In genomic region chr10:45972813-45973169, GRCh38 we compare ENCODE assay signal across 8 cellular contexts. TPM values are rescaled to one million over a fixed set of nuclear protein-coding genes. Genes with fewer than 3 reads are reported as not detected.
DNase-seq lines count a peak whose midpoint lies in the region; ATAC-seq and TF ChIP-seq lines count a peak whose summit lies in the region.
"Not testable (repeated sequence)": the region's sequence is repeated elsewhere in the genome, so short reads cannot be mapped to it uniquely, and the experiment has no call there.

No MANE protein-coding gene starts in this region.

- not testable (repeated sequence) for H3K9me3 Mint-ChIP-seq in activated CD4-positive, alpha-beta T cell treated with anti-CD3 and anti-CD28 coated beads, Interleukin-2, amount 10 ng/mL, durations not matched to agents 24 days and 14 days; osteocyte (ENCODE audit: unreplicated experiment)

- peak overlapping the region; percentile 98 for H3K4me3 Mint-ChIP-seq in activated CD4-positive, alpha-beta T cell treated with anti-CD3 and anti-CD28 coated beads, Interleukin-2, amount 10 ng/mL, durations not matched to agents 24 days and 14 days
- peak overlapping the region; percentile 99 for H3K4me3 Mint-ChIP-seq in osteocyte (ENCODE audit: unreplicated experiment)

- not testable (repeated sequence) for TF ChIP-seq POLR2A in vagina (IDR thresholded peaks at IDR 0.05)

- H3K36me3 ChIP-seq in vagina, result not testable (repeated sequence)

- DNase-seq in LNCaP clone FGC (ENCODE audit: low read depth); osteocyte (ENCODE audit: extremely low spot score, unreplicated experiment); vagina (ENCODE audit: extremely low spot score in 2 of 2): not testable (repeated sequence)
- peak; percentile 56 for DNase-seq in activated CD4-positive, alpha-beta T cell treated with anti-CD3 and anti-CD28 coated beads, Interleukin-2, amount 10 ng/mL, durations not matched to agents 24 days and 14 days
- DNase-seq in dermis blood vessel endothelial cell (peak; percentile 42), iris pigment epithelial cell (ENCODE audit: low read depth) (peak; percentile 31)

- peaks cover 22% of the 10 kb centered on the region for H3K4me1 ChIP-seq in vagina

- not testable (repeated sequence) for H3K27me3 Mint-ChIP-seq in activated CD4-positive, alpha-beta T cell treated with anti-CD3 and anti-CD28 coated beads, Interleukin-2, amount 10 ng/mL, durations not matched to agents 24 days and 14 days; osteocyte (ENCODE audit: unreplicated experiment)

- intact Hi-C loops in activated CD4-positive, alpha-beta T cell treated with anti-CD3 and anti-CD28 coated beads, Interleukin-2, amount 10 ng/mL, durations not matched to agents 24 days and 14 days (cut with micrococcal nuclease), result loop anchor here (2.0 kb wide), 1 partner anchor 58 kb away; the partner anchor contains the start of gene NCOA4
- intact Hi-C loops in vagina (cut with DNase I), result not testable (repeated sequence)

- peak; percentile 22 for ATAC-seq in GM18502 (IDR thresholded peaks at IDR 0.05; ENCODE audit: poor library complexity, unreplicated experiment)
- peak; percentile 14 for ATAC-seq in HG02678 (IDR thresholded peaks at IDR 0.05; ENCODE audit: unreplicated experiment)

- H3K4me3 ChIP-seq in LNCaP clone FGC (ENCODE audit: low read depth, low read length) (peak overlapping the region; percentile 79), vagina (peak overlapping the region; percentile 78 to 86)

- H3K27ac ChIP-seq in vagina, result peak overlapping the region; percentile 58

- H3K4me1 Mint-ChIP-seq in activated CD4-positive, alpha-beta T cell treated with anti-CD3 and anti-CD28 coated beads, Interleukin-2, amount 10 ng/mL, durations not matched to agents 24 days and 14 days, result peaks cover 26% of the 10 kb centered on the region
- H3K4me1 Mint-ChIP-seq in osteocyte (ENCODE audit: unreplicated experiment), result peaks cover 34% of the 10 kb centered on the region

- H3K9me3 ChIP-seq in vagina, result not testable (repeated sequence)

- peak overlapping the region; percentile 94 for H3K27ac Mint-ChIP-seq in activated CD4-positive, alpha-beta T cell treated with anti-CD3 and anti-CD28 coated beads, Interleukin-2, amount 10 ng/mL, durations not matched to agents 24 days and 14 days
- H3K27ac Mint-ChIP-seq in osteocyte (ENCODE audit: unreplicated experiment), result peak overlapping the region; percentile 97

- not testable (repeated sequence) for TF ChIP-seq CTCF in LNCaP clone FGC (IDR thresholded peaks at IDR 0.05; ENCODE audit: control insufficient read depth, extremely low read depth, insufficient read depth); osteocyte (IDR thresholded peaks at IDR 0.05); vagina (IDR thresholded peaks at IDR 0.05)

- H3K27me3 ChIP-seq in vagina, result not testable (repeated sequence)

- peaks cover 23% of the 10 kb centered on the region for H3K36me3 Mint-ChIP-seq in activated CD4-positive, alpha-beta T cell treated with anti-CD3 and anti-CD28 coated beads, Interleukin-2, amount 10 ng/mL, durations not matched to agents 24 days and 14 days (ENCODE audit: low read depth)
- not testable (repeated sequence) for H3K36me3 Mint-ChIP-seq in osteocyte (ENCODE audit: unreplicated experiment)

RNA-seq across cellular contexts. Expression of gene TIMM23, which starts 0.5 kb away (rescaled TPM):
- 105 and 110 TPM in 2 replicates for total RNA-seq in activated CD4-positive, alpha-beta T cell treated with anti-CD3 and anti-CD28 coated beads, Interleukin-2, amount 10 ng/mL, durations not matched to agents 24 days and 14 days
- total RNA-seq in dermis blood vessel endothelial cell (71.5 and 73.8 TPM in 2 replicates), osteocyte (61.1 and 64.0 TPM in 2 replicates), vagina (47.6 TPM)

RNA-seq across cellular contexts. Expression of gene NCOA4, which starts 57.6 kb away (rescaled TPM):
- total RNA-seq in activated CD4-positive, alpha-beta T cell treated with anti-CD3 and anti-CD28 coated beads, Interleukin-2, amount 10 ng/mL, durations not matched to agents 24 days and 14 days, result 95.2 and 98.2 TPM in 2 replicates
- 256 and 296 TPM in 2 replicates for total RNA-seq in dermis blood vessel endothelial cell
- 106 and 109 TPM in 2 replicates for total RNA-seq in osteocyte
- 110 TPM for total RNA-seq in vagina
